8 cellular contexts compared by ENCODE assay signal in genomic region chr14:89701079-89702043, GRCh38.
A peak's percentile ranks its signal among the peaks of the same experiment; 100 is the strongest.
DNase-seq lines count a peak whose midpoint lies in the region; ATAC-seq and TF ChIP-seq lines count a peak whose summit lies in the region.

No MANE protein-coding gene starts in this region.

- H3K9me3 Mint-ChIP-seq in T-helper 2 cell treated with Interferon-gamma antibody and Interleukin-4, amounts not matched to agents 5 μg/mL and 100 μg/mL, for 36 hours, result peaks cover 31% of the 10 kb centered on the region

- H3K27ac ChIP-seq in aorta (ENCODE audit: low read depth in 1 of 2, low read length in 2 of 2), result peak overlapping the region in 1 of 2 donors; percentile 31

- POLR2A ChIA-PET in HEK293T (lab: Yijun Ruan, JAX), result no interaction called here

- ATAC-seq in aorta (ENCODE audit: low FRiP score), result peak; percentile 95

- no peak for TF ChIP-seq CTCF in astrocyte of the cerebellum (IDR thresholded peaks at IDR 0.05; ENCODE audit: low read depth, low read length, missing control alignments)

- 5 to 11% methylated on average over 48 to 85 of the region's 85 CpGs for WGBS in aorta, 2 donors

- H3K4me1 Mint-ChIP-seq in T-helper 2 cell treated with Interferon-gamma antibody and Interleukin-4, amounts not matched to agents 5 μg/mL and 100 μg/mL, for 36 hours (ENCODE audit: low read depth), result peaks cover 32% of the 10 kb centered on the region

- peaks cover 17% of the 10 kb centered on the region for H3K36me3 Mint-ChIP-seq in T-helper 2 cell treated with Interferon-gamma antibody and Interleukin-4, amounts not matched to agents 5 μg/mL and 100 μg/mL, for 36 hours (ENCODE audit: low read depth)

- CTCF ChIA-PET in HEK293T (lab: Yijun Ruan, JAX), result interaction anchor here (0.8 kb wide), 1 partner anchor 10 kb away, joined by 3 read pairs; no protein-coding TSS in a partner anchor

- H3K9me3 ChIP-seq in aorta (ENCODE audit: control insufficient read depth, low read length), result no peaks in the 10 kb centered on the region

- H3K4me1 ChIP-seq in aorta (ENCODE audit: control insufficient read depth in 1 of 2, insufficient read depth in 2 of 2, low read length in 2 of 2), result no peaks in the 10 kb centered on the region

- intact Hi-C loops in aorta (cut with DNase I), result loop anchor here (10.0 kb wide), 2 partner anchors 153 to 287 kb away; partner anchors contain the start of gene FOXN3 (in 2 of the 2)

- H3K4me3 ChIP-seq in astrocyte of the cerebellum (ENCODE audit: low read depth, low read length), result peak overlapping the region; percentile 56
- H3K4me3 ChIP-seq in aorta (ENCODE audit: low read length in 2 of 2), result peak overlapping the region; percentile 5 to 11

- H3K27me3 Mint-ChIP-seq in T-helper 2 cell treated with Interferon-gamma antibody and Interleukin-4, amounts not matched to agents 5 μg/mL and 100 μg/mL, for 36 hours (ENCODE audit: low read depth), result no peaks in the 10 kb centered on the region

- no peaks in the 10 kb centered on the region for H3K36me3 ChIP-seq in aorta (ENCODE audit: control insufficient read depth in 1 of 2, insufficient read depth in 2 of 2, low read length in 1 of 2)

- H3K27ac Mint-ChIP-seq in T-helper 2 cell treated with Interferon-gamma antibody and Interleukin-4, amounts not matched to agents 5 μg/mL and 100 μg/mL, for 36 hours, result peak overlapping the region; percentile 71

- in situ Hi-C loops in astrocyte of the cerebellum (cut with HindIII; ENCODE audit: low sequenced_read_pairs), result no loop called here

- no peaks in the 10 kb centered on the region for H3K27me3 ChIP-seq in aorta (ENCODE audit: control insufficient read depth in 1 of 2, insufficient read depth in 2 of 2, low read length in 1 of 2)

- DNase-seq in ELF-1 (ENCODE audit: low read depth, low spot score) (peak; percentile 92), HEK293T (ENCODE audit: extremely low spot score) (peak; percentile 92), NCI-H1092 (lab: John Stamatoyannopoulos, UW) (peak; percentile 68), astrocyte of the cerebellum (ENCODE audit: low read depth) (peak; percentile 6), hippocampal formation (lab: John Stamatoyannopoulos, UW) (peak; percentile 55 to 70), retina (peak; percentile 93), aorta (peak; percentile 94 to 95)
- DNase-seq in T-helper 2 cell treated with Interferon-gamma antibody and Interleukin-4, amounts not matched to agents 5 μg/mL and 100 μg/mL, for 36 hours (ENCODE audit: low spot score), result peak; percentile 82

- peak overlapping the region; percentile 75 for H3K4me3 Mint-ChIP-seq in T-helper 2 cell treated with Interferon-gamma antibody and Interleukin-4, amounts not matched to agents 5 μg/mL and 100 μg/mL, for 36 hours

TF ChIP-seq in HEK293T, 16 proteins besides CTCF, POLR2A, EP300 and RAD21:
- no peak for TF ChIP-seq SP1 (IDR thresholded peaks at IDR 0.05)
- no peak for TF ChIP-seq FOXA1 (IDR thresholded peaks at IDR 0.05)
- no peak for TF ChIP-seq ARNT (IDR thresholded peaks at IDR 0.05)
- no peak for TF ChIP-seq CTBP1 (IDR thresholded peaks at IDR 0.05; ENCODE audit: borderline replicate concordance)
- peak; percentile 95 for TF ChIP-seq L3MBTL2 (conservative IDR thresholded peaks at IDR 0.05)
- peak; percentile 67 for TF ChIP-seq FOXM1 (IDR thresholded peaks at IDR 0.05; ENCODE audit: borderline replicate concordance)
- no peak for TF ChIP-seq HDGF (IDR thresholded peaks at IDR 0.05; ENCODE audit: borderline replicate concordance)
- TF ChIP-seq BHLHE40 (IDR thresholded peaks at IDR 0.05; ENCODE audit: borderline replicate concordance), result no peak
- no peak for TF ChIP-seq NFRKB (IDR thresholded peaks at IDR 0.05)
- no peak for TF ChIP-seq ZNF384 (IDR thresholded peaks at IDR 0.05)
- TF ChIP-seq PKNOX1 (IDR thresholded peaks at IDR 0.05), result no peak
- no peak for TF ChIP-seq ELF4 (IDR thresholded peaks at IDR 0.05)
- TF ChIP-seq FOXK2 (IDR thresholded peaks at IDR 0.05), result no peak
- TF ChIP-seq LEF1 (IDR thresholded peaks at IDR 0.05; ENCODE audit: borderline replicate concordance), result no peak

Comparison
In these comparisons a context has a peak if more than half of its experiments do, and no peak if none do; other contexts are left out.
1. DNase-seq: peak in every context shown above with its lines; median percentile 94 in aorta; 93 in retina; 92 in ELF-1; 92 in HEK293T; 82 in T-helper 2 cell treated with Interferon-gamma antibody and Interleukin-4, amounts not matched to agents 5 μg/mL and 100 μg/mL, for 36 hours; 68 in NCI-H1092; 62 in hippocampal formation; 6 in astrocyte of the cerebellum.